Comparison of ENCODE assay signal across 22 cellular contexts in genomic region chr10:26790596-26790995, GRCh38.
DNase-seq lines count a peak whose midpoint lies in the region; ATAC-seq, FAIRE-seq and TF ChIP-seq lines count a peak whose summit lies in the region.
"Had no signal": no experiment of that assay in that cellular context is flagged by ENCODE, and none has a peak within 500 bp of the region (broad histone marks: within the 10 kb centered on the region; RNA-seq: fewer than 3 reads in every experiment).

No MANE protein-coding gene starts in this region.

- TF ChIP-seq CTCF in GM12878 (IDR thresholded peaks at IDR 0.05 in 2 of 3, conservative IDR thresholded peaks at IDR 0.05 in 1 of 3; ENCODE audit: control insufficient read depth in 2 of 3, extremely low read depth in 1 of 3, insufficient read depth in 1 of 3, low read depth in 3 of 3, low read length in 3 of 3) = no peak

- no peaks in the 10 kb centered on the region for H3K27me3 ChIP-seq in CD4-positive, CD25-positive, alpha-beta regulatory T cell (ENCODE audit: control insufficient read depth, insufficient read depth, low read length)
- no peaks in the 10 kb centered on the region for H3K27me3 ChIP-seq in GM12878 (replicated peaks in 1 of 2; ENCODE audit: control insufficient read depth in 2 of 2, insufficient read depth in 2 of 2, low read length in 1 of 2)
- H3K27me3 ChIP-seq in H7 (ENCODE audit: control insufficient read depth, insufficient read depth, low read length) = no peaks in the 10 kb centered on the region
- H3K27me3 ChIP-seq: esophagus muscularis mucosa, SJSA1, upper lobe of left lung had no signal

- H3K79me2 ChIP-seq in GM12878 (ENCODE audit: control insufficient read depth, insufficient read depth, low read length) = peaks cover 72% of the 10 kb centered on the region

- H3K9ac ChIP-seq in GM12878 (ENCODE audit: control insufficient read depth, insufficient read depth, low read length) = no peak overlapping the region

- H3K36me3 ChIP-seq in CD4-positive, CD25-positive, alpha-beta regulatory T cell (ENCODE audit: control insufficient read depth, insufficient read depth, low read length) = peaks cover 11% of the 10 kb centered on the region
- H3K36me3 ChIP-seq in GM12878 (ENCODE audit: control insufficient read depth in 2 of 2, insufficient read depth in 2 of 2, low read length in 1 of 2) = peaks cover 0 to 3% of the 10 kb centered on the region in 2 experiments; a peak in 1 of 4 replicates
- H3K36me3 ChIP-seq in H7 (replicated peaks; ENCODE audit: control insufficient read depth, insufficient read depth, low read length) = no peaks in the 10 kb centered on the region
- H3K36me3 ChIP-seq: esophagus muscularis mucosa, upper lobe of left lung had no signal

- FAIRE-seq in GM12878 (lab: Jason Lieb, UNC) = no peak
- FAIRE-seq: keratinocyte had no signal

- no TSS peak for BruUV-seq in GM12878 (replicated peaks; lab: Mats Ljungman, UMichigan)

- no peaks in the 10 kb centered on the region for H4K20me1 ChIP-seq in GM12878 (ENCODE audit: control insufficient read depth, insufficient read depth)

- H3K4me1 ChIP-seq in CD4-positive, CD25-positive, alpha-beta regulatory T cell (ENCODE audit: control insufficient read depth, insufficient read depth, low read length, poor library complexity, severe bottlenecking) = peaks cover 5% of the 10 kb centered on the region
- peaks cover 10% of the 10 kb centered on the region; the same call in 1 of the 2 replicates for H3K4me1 ChIP-seq in GM12878 (ENCODE audit: control insufficient read depth, insufficient read depth, low read length)

- SMC1A ChIA-PET in GM12878 (lab: Charles Lee; ENCODE audit: uncharacterized antibody, unreplicated experiment) = interaction anchor here (0.9 to 2.5 kb wide), 7 partner anchors 10 to 67 kb away, joined by 3 to 22 read pairs (median 4); no protein-coding TSS in a partner anchor

- intact Hi-C loops in GM12878 (cut with micrococcal nuclease; ENCODE audit: unreplicated experiment) = no loop called here

- peak overlapping the region; percentile 65 for H3K4me2 ChIP-seq in GM12878 (ENCODE audit: control insufficient read depth, insufficient read depth)

- H3K4me3 ChIP-seq in CD4-positive, CD25-positive, alpha-beta regulatory T cell (ENCODE audit: low read depth, low read length) = no peak overlapping the region
- H3K4me3 ChIP-seq in GM12878 = no peak overlapping the region
- H3K4me3 ChIP-seq in H7 (ENCODE audit: insufficient read depth, low read depth, low read length) = no peak overlapping the region
- H3K4me3 ChIP-seq: esophagus muscularis mucosa, SJSA1, upper lobe of left lung had no signal

- H3K4me3 Mint-ChIP-seq in CD4-positive, CD25-positive, alpha-beta regulatory T cell = peak overlapping the region in 1 of 4 donors; percentile 39
- H3K4me3 Mint-ChIP-seq: CD8-positive, alpha-beta T cell; H9; stimulated activated effector memory CD8-positive, alpha-beta T cell treated with anti-CD3 and anti-CD28 coated beads, Interleukin-12 subunit alpha, Interleukin-12 subunit beta, amount 100 ng/mL, for 72 hours had no signal

- TF ChIP-seq EP300 in GM12878 (IDR thresholded peaks at IDR 0.05; ENCODE audit: borderline replicate concordance in 1 of 2, control insufficient read depth in 1 of 2, low read depth in 2 of 2, low read length in 2 of 2) = no peak

- H3K36me3 Mint-ChIP-seq in CD4-positive, CD25-positive, alpha-beta regulatory T cell = peaks cover 42% of the 10 kb centered on the region

- no peak overlapping the region for H2AFZ ChIP-seq in GM12878 (ENCODE audit: control insufficient read depth, low read depth, low read length)

- TF ChIP-seq RAD21 in GM12878 (IDR thresholded peaks at IDR 0.05; ENCODE audit: insufficient read depth, low read depth, low read length) = no peak

- H3K27ac ChIP-seq in CD4-positive, CD25-positive, alpha-beta regulatory T cell (ENCODE audit: insufficient read depth, low read length, poor library complexity, severe bottlenecking) = no peak overlapping the region
- 0 out of 2 replicates have a peak overlapping the region, but pooled peaks have one; percentile 13 for H3K27ac ChIP-seq in GM12878 (ENCODE audit: control insufficient read depth, insufficient read depth)
- H3K27ac ChIP-seq: esophagus muscularis mucosa, SJSA1, upper lobe of left lung had no signal

- ATAC-seq in CD4-positive, CD25-positive, alpha-beta regulatory T cell (ENCODE audit: low read depth in 2 of 2) = no peak
- peak; percentile 40; the same call in 2 of the 3 replicates for ATAC-seq in GM12878
- ATAC-seq: CD8-positive, alpha-beta T cell; stimulated activated effector memory CD8-positive, alpha-beta T cell treated with anti-CD3 and anti-CD28 coated beads, Interleukin-12 subunit alpha, Interleukin-12 subunit beta, amount 100 ng/mL, for 72 hours had no signal

- in situ Hi-C loops in GM12878 (cut with MboI) = no loop called here

- peak overlapping the region in 2 of 3 donors; percentile 66 to 77 for H3K27ac Mint-ChIP-seq in CD4-positive, CD25-positive, alpha-beta regulatory T cell
- H3K27ac Mint-ChIP-seq: CD8-positive, alpha-beta T cell; H9; stimulated activated effector memory CD8-positive, alpha-beta T cell treated with anti-CD3 and anti-CD28 coated beads, Interleukin-12 subunit alpha, Interleukin-12 subunit beta, amount 100 ng/mL, for 72 hours had no signal

- 94% methylated on average over 2 of the region's 2 CpGs for WGBS in GM12878 (ENCODE audit: insufficient coverage, insufficient replicate concordance, low lambda C conversion rate, missing lambda C conversion rate)

- no peaks in the 10 kb centered on the region for H3K27me3 Mint-ChIP-seq in CD4-positive, CD25-positive, alpha-beta regulatory T cell

- RAD21 ChIA-PET in GM12878 (lab: Charles Lee; ENCODE audit: unreplicated experiment) = interaction anchor here (1.0 kb wide), 1 partner anchor 9 kb away, joined by 4 read pairs; no protein-coding TSS in a partner anchor

- H3K9me3 ChIP-seq in CD4-positive, CD25-positive, alpha-beta regulatory T cell (ENCODE audit: control insufficient read depth in 2 of 2, low read length in 2 of 2) = peaks cover 1 to 3% of the 10 kb centered on the region in 2 experiments
- H3K9me3 ChIP-seq in GM12878 (replicated peaks; ENCODE audit: control insufficient read depth, insufficient read depth, low read length) = peaks cover 13% of the 10 kb centered on the region
- H3K9me3 ChIP-seq: SJSA1, upper lobe of left lung had no signal

- CTCF ChIA-PET in GM12878 (lab: Yijun Ruan, JAX) = interaction anchor here (0.7 to 1.6 kb wide), 7 partner anchors 8 to 64 kb away, joined by 3 to 5 read pairs (median 3); no protein-coding TSS in a partner anchor

- TF ChIP-seq POLR2A in GM12878 (IDR thresholded peaks at IDR 0.05; ENCODE audit: low read depth, low read length) (no peak), erythroblast (IDR thresholded peaks at IDR 0.05; ENCODE audit: low read length) (no peak)

- POLR2A ChIA-PET in GM12878 (lab: Charles Lee) = interaction anchor here (0.6 to 2.7 kb wide), 5 partner anchors 10 to 73 kb away, joined by 3 to 9 read pairs (median 4); no protein-coding TSS in a partner anchor

- no peak for DNase-seq in CD4-positive, CD25-positive, alpha-beta regulatory T cell
- DNase-seq in LHCN-M2 (ENCODE audit: low read depth) (peak; percentile 65), GM12878 (ENCODE audit: low read depth, low spot score) (no peak), iris pigment epithelial cell (ENCODE audit: low read depth) (peak; percentile 62), erythroblast (lab: John Stamatoyannopoulos, UW) (no peak), DMS153 treated with DMSO at 0.1 percent for 48 hours (lab: John Stamatoyannopoulos, UW; ENCODE audit: unreplicated experiment) (no peak), H7 (no peak), kidney glomerular epithelial cell (lab: John Stamatoyannopoulos, UW) (no peak)
- DNase-seq: activated effector memory CD4-positive, alpha-beta T cell treated with Interleukin-2 at 50 U/mL for 16 hours; anterior cingulate cortex; CD8-positive, alpha-beta T cell; cortex of kidney; H9; NCI-H1048; NCI-H2107; NCI-H524 treated with DMSO at 0.1 percent for 48 hours; stimulated activated CD4-positive, alpha-beta T cell treated with anti-CD3 and anti-CD28 coated beads, Interleukin-12 subunit alpha, Interleukin-12 subunit beta, amount 100 ng/mL, for 4 hours; upper lobe of left lung had no signal

- H3K9me3 Mint-ChIP-seq in CD4-positive, CD25-positive, alpha-beta regulatory T cell = peaks cover 0 to 5% (median 3%) of the 10 kb centered on the region in 7 donors

- peaks cover 34 to 77% (median 56%) of the 10 kb centered on the region in 4 donors for H3K4me1 Mint-ChIP-seq in CD4-positive, CD25-positive, alpha-beta regulatory T cell

TF ChIP-seq in GM12878, 131 proteins besides CTCF, POLR2A, EP300 and RAD21 (continues in another document):
- TF ChIP-seq ZNF622 (IDR thresholded peaks at IDR 0.05) (no peak), EED (IDR thresholded peaks at IDR 0.05; ENCODE audit: low read depth) (no peak), NKRF (conservative IDR thresholded peaks at IDR 0.05) (no peak), NFXL1 (IDR thresholded peaks at IDR 0.05; ENCODE audit: borderline replicate concordance) (no peak)

Comparison
In these comparisons a context has a peak if more than half of its experiments do, and no peak if none do; other contexts are left out.
1. DNase-seq: peak in LHCN-M2 (single experiment) and iris pigment epithelial cell (single experiment); none in CD4-positive, CD25-positive, alpha-beta regulatory T cell (0 of 3), GM12878 (single experiment), erythroblast (0 of 2), DMS153 treated with DMSO at 0.1 percent for 48 hours (single experiment), H7 (single experiment) and kidney glomerular epithelial cell (single experiment).